Comparison of ENCODE assay signal across 16 cellular contexts in the genomic region with DNA sequence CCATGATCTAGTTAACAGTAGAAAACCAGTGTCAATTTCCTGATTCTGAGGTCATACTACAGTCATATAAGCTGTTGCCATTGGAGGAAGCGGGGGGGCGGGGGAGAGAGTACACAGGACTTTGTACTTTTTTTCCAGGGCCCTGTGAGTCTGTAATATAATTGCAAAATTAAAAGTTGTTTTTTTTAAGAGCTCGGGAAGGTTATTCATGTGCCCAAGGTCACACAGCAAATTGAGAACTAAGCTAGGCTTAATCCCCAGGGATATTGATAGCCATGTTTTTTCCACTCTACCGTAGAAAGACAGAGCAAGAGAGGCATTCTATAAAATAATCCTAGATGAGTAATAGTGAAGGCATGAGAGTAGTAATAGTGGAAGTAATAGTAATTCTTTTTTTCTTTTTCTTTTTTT.
DNase-seq lines count a peak whose midpoint lies in the region; ATAC-seq and TF ChIP-seq lines count a peak whose summit lies in the region.
"Had no signal": no experiment of that assay in that cellular context is flagged by ENCODE, and none has a peak within 500 bp of the region (broad histone marks: within the 10 kb centered on the region; RNA-seq: fewer than 3 reads in every experiment).

No MANE protein-coding gene starts in this region.

- CTCF ChIA-PET in activated CD4-positive, alpha-beta memory T cell treated with anti-CD3 and anti-CD28 coated beads for 36 hours (lab: Charles Lee): no interaction called here

- peak overlapping the region; percentile 62 for H2AFZ ChIP-seq in GM23248

- in situ Hi-C loops in GM23248 (cut with MboI): no loop called here

- no peaks in the 10 kb centered on the region for H3K36me3 ChIP-seq in GM23248 (ENCODE audit: low read depth)
- H3K36me3 ChIP-seq in adipocyte (ENCODE audit: control insufficient read depth, insufficient read depth, low read length, severe bottlenecking): no peaks in the 10 kb centered on the region
- H3K36me3 ChIP-seq: BE2C had no signal

- no peaks in the 10 kb centered on the region for H3K9me3 ChIP-seq in GM23248 (ENCODE audit: low read depth)
- no peaks in the 10 kb centered on the region for H3K9me3 ChIP-seq in adipocyte (ENCODE audit: control insufficient read depth, low read length)
- H3K9me3 ChIP-seq: BE2C had no signal

- peak; percentile 81 for DNase-seq in GM23248
- peak; percentile 57 for DNase-seq in adipocyte (ENCODE audit: low read depth)
- DNase-seq in fibroblast of the conjunctiva (ENCODE audit: low read depth): peak; percentile 53
- peak; percentile 9 for DNase-seq in renal cortical epithelial cell (ENCODE audit: low read depth)
- no peak for DNase-seq in activated CD4-positive, alpha-beta memory T cell treated with anti-CD3 and anti-CD28 coated beads for 36 hours
- DNase-seq in coronary artery (ENCODE audit: low spot score): no peak
- no peak for DNase-seq in stimulated activated CD4-positive, alpha-beta T cell treated with anti-CD3 and anti-CD28 coated beads, Interleukin-2, amount 100 ng/mL, for 24 hours
- DNase-seq: activated B cell treated with CpG ODN at 0.5 μM for 24 hours; activated naive CD8-positive, alpha-beta T cell treated with anti-CD3 and anti-CD28 coated beads, Interleukin-2, amount 50 U/mL, for 24 hours; dorsolateral prefrontal cortex; NCI-H2107; retina had no signal

- H3K9ac ChIP-seq in GM23248 (no peak overlapping the region), adipocyte (ENCODE audit: low read length) (no peak overlapping the region)

- no peak for TF ChIP-seq CTCF in coronary artery (IDR thresholded peaks at IDR 0.05)

- H3K9me2 ChIP-seq in GM23248 (ENCODE audit: insufficient read depth): no peaks in the 10 kb centered on the region

- no peaks in the 10 kb centered on the region for H3K79me2 ChIP-seq in GM23248 (ENCODE audit: insufficient read depth)

- WGBS in GM23248 (ENCODE audit: low coverage in 1 of 2, low lambda C conversion rate in 2 of 2, missing lambda C conversion rate in 2 of 2), 2 experiments: 0 to 3% methylated on average over 4 of the region's 4 CpGs

- peak overlapping the region; percentile 12; the same call in 1 of the 2 replicates for H3K4me3 ChIP-seq in GM23248
- no peak overlapping the region for H3K4me3 ChIP-seq in adipocyte (ENCODE audit: low read length)
- no peak overlapping the region for H3K4me3 ChIP-seq in coronary artery
- H3K4me3 ChIP-seq: dorsolateral prefrontal cortex, SK-N-MC had no signal

- H3K27me3 ChIP-seq in GM23248 (replicated peaks; ENCODE audit: insufficient read depth) (no peaks in the 10 kb centered on the region), adipocyte (replicated peaks; ENCODE audit: control insufficient read depth, insufficient read depth, low read length) (no peaks in the 10 kb centered on the region)
- H3K27me3 ChIP-seq: BE2C had no signal

- H3K9me3 Mint-ChIP-seq in activated CD4-positive, alpha-beta memory T cell treated with anti-CD3 and anti-CD28 coated beads for 36 hours: peaks cover 15% of the 10 kb centered on the region

- H3K4me1 Mint-ChIP-seq in activated CD4-positive, alpha-beta memory T cell treated with anti-CD3 and anti-CD28 coated beads for 36 hours (ENCODE audit: low read depth): no peaks in the 10 kb centered on the region
- H3K4me1 Mint-ChIP-seq: activated B cell treated with CpG ODN at 0.5 μM for 24 hours; activated naive CD8-positive, alpha-beta T cell treated with anti-CD3 and anti-CD28 coated beads, Interleukin-2, amount 50 U/mL, for 24 hours had no signal

- no peak overlapping the region for H3K4me3 Mint-ChIP-seq in activated CD4-positive, alpha-beta memory T cell treated with anti-CD3 and anti-CD28 coated beads for 36 hours
- H3K4me3 Mint-ChIP-seq: activated B cell treated with CpG ODN at 0.5 μM for 24 hours; activated naive CD8-positive, alpha-beta T cell treated with anti-CD3 and anti-CD28 coated beads, Interleukin-2, amount 50 U/mL, for 24 hours; stimulated activated naive CD8-positive, alpha-beta T cell treated with anti-CD3 and anti-CD28 coated beads, Interleukin-15, Interleukin-2, amounts not matched to agents 100 ng/mL and 50 ng/mL, for 24 hours had no signal

- H3K27ac Mint-ChIP-seq in activated CD4-positive, alpha-beta memory T cell treated with anti-CD3 and anti-CD28 coated beads for 36 hours: no peak overlapping the region
- H3K27ac Mint-ChIP-seq: activated B cell treated with CpG ODN at 0.5 μM for 24 hours; activated naive CD8-positive, alpha-beta T cell treated with anti-CD3 and anti-CD28 coated beads, Interleukin-2, amount 50 U/mL, for 24 hours; stimulated activated naive CD8-positive, alpha-beta T cell treated with anti-CD3 and anti-CD28 coated beads, Interleukin-15, Interleukin-2, amounts not matched to agents 100 ng/mL and 50 ng/mL, for 24 hours had no signal

- POLR2A ChIA-PET in activated CD4-positive, alpha-beta memory T cell treated with anti-CD3 and anti-CD28 coated beads for 36 hours (lab: Charles Lee): no interaction called here

- peaks cover 2% of the 10 kb centered on the region for H3K27me3 Mint-ChIP-seq in activated CD4-positive, alpha-beta memory T cell treated with anti-CD3 and anti-CD28 coated beads for 36 hours
- H3K27me3 Mint-ChIP-seq: stimulated activated naive CD8-positive, alpha-beta T cell treated with anti-CD3 and anti-CD28 coated beads, Interleukin-15, Interleukin-2, amounts not matched to agents 100 ng/mL and 50 ng/mL, for 24 hours had no signal

- H3F3A ChIP-seq in GM23248 (ENCODE audit: insufficient read depth): no peaks in the 10 kb centered on the region

- no peaks in the 10 kb centered on the region for H3K36me3 Mint-ChIP-seq in activated CD4-positive, alpha-beta memory T cell treated with anti-CD3 and anti-CD28 coated beads for 36 hours

- no peak for ATAC-seq in GM18873 (IDR thresholded peaks at IDR 0.05; ENCODE audit: low FRiP score, unreplicated experiment)
- ATAC-seq: activated naive CD8-positive, alpha-beta T cell treated with anti-CD3 and anti-CD28 coated beads, Interleukin-2, amount 50 U/mL, for 24 hours had no signal

- intact Hi-C loops in activated CD4-positive, alpha-beta memory T cell treated with anti-CD3 and anti-CD28 coated beads for 36 hours (cut with micrococcal nuclease): no loop called here

- H3K4me2 ChIP-seq in GM23248 (ENCODE audit: unreplicated experiment): peak overlapping the region; percentile 49

- peaks cover 14% of the 10 kb centered on the region for H3K4me1 ChIP-seq in GM23248 (ENCODE audit: insufficient read depth)
- H3K4me1 ChIP-seq in adipocyte (ENCODE audit: control insufficient read depth, insufficient read depth, low read length): peaks cover 16% of the 10 kb centered on the region

- no peaks in the 10 kb centered on the region for H4K20me1 ChIP-seq in GM23248 (ENCODE audit: insufficient read depth)

- H3K27ac ChIP-seq in GM23248 (peak overlapping the region; percentile 21; the same call in 1 of the 2 replicates), coronary artery (peak overlapping the region in 1 of 2 donors; percentile 67)
- H3K27ac ChIP-seq: dorsolateral prefrontal cortex, SK-N-MC had no signal

Comparison
In these comparisons a context has a peak if more than half of its experiments do, and no peak if none do; other contexts are left out.
1. DNase-seq: peak in GM23248 (single experiment), adipocyte (single experiment), fibroblast of the conjunctiva (single experiment) and renal cortical epithelial cell (single experiment); none in activated CD4-positive, alpha-beta memory T cell treated with anti-CD3 and anti-CD28 coated beads for 36 hours (single experiment), coronary artery (single experiment) and stimulated activated CD4-positive, alpha-beta T cell treated with anti-CD3 and anti-CD28 coated beads, Interleukin-2, amount 100 ng/mL, for 24 hours (0 of 2).